Comparison of ENCODE assay signal across 21 cellular contexts in genomic region chrX:1899841-1900240, GRCh38.
DNase-seq lines count a peak whose midpoint lies in the region; ATAC-seq, FAIRE-seq and TF ChIP-seq lines count a peak whose summit lies in the region.
"Had no signal": no experiment of that assay in that cellular context is flagged by ENCODE, and none has a peak within 500 bp of the region (broad histone marks: within the 10 kb centered on the region; RNA-seq: fewer than 3 reads in every experiment).

No MANE protein-coding gene starts in this region.

- H3K56ac ChIP-seq in mesendoderm (ENCODE audit: low read length) = no peak overlapping the region

- H3K4me2 ChIP-seq in mesendoderm (ENCODE audit: low read length) = no peak overlapping the region
- H3K4me2 ChIP-seq: BLaER1 treated with 17β-estradiol and CSF1 and Interleukin-3, amounts not matched to agents 10 nM and 100 nM had no signal

- TF ChIP-seq CTCF in WTC11 (IDR thresholded peaks at IDR 0.05) (no peak), chondrocyte (IDR thresholded peaks at IDR 0.05) (no peak)

- H3K4ac ChIP-seq in mesendoderm (ENCODE audit: low read depth, low read length) = no peak overlapping the region

- H3K23ac ChIP-seq in mesendoderm (ENCODE audit: low read length) = no peak overlapping the region

- H3K27ac Mint-ChIP-seq in WTC11 = peak overlapping the region; percentile 9; the same call in 1 of the 2 replicates
- no peak overlapping the region for H3K27ac Mint-ChIP-seq in chondrocyte (ENCODE audit: unreplicated experiment)
- H3K27ac Mint-ChIP-seq: B cell; CD8-positive, alpha-beta T cell had no signal

- H3K9ac ChIP-seq in mesendoderm (ENCODE audit: low read length) = no peak overlapping the region
- H3K9ac ChIP-seq: BLaER1 treated with 17β-estradiol and CSF1 and Interleukin-3, amounts not matched to agents 10 nM and 100 nM had no signal

- no peak overlapping the region for H2BK15ac ChIP-seq in mesendoderm (replicated peaks; ENCODE audit: low read depth)

- H3K27me3 Mint-ChIP-seq in WTC11 (ENCODE audit: low read depth) (peaks cover 4% of the 10 kb centered on the region), chondrocyte (ENCODE audit: low read depth) (peaks cover 2% of the 10 kb centered on the region)

- no peak overlapping the region for H3K4me3 Mint-ChIP-seq in WTC11
- no peak overlapping the region for H3K4me3 Mint-ChIP-seq in chondrocyte (ENCODE audit: unreplicated experiment)
- H3K4me3 Mint-ChIP-seq: B cell; CD8-positive, alpha-beta T cell had no signal

- POLR2A ChIA-PET in WTC11 (lab: Charles Lee) = no interaction called here

- no peak overlapping the region for H2BK5ac ChIP-seq in mesendoderm (ENCODE audit: low read length)

- H3K9me3 Mint-ChIP-seq in WTC11 (peaks cover 6% of the 10 kb centered on the region; the same call in 1 of the 2 replicates), chondrocyte (ENCODE audit: low read depth) (no peaks in the 10 kb centered on the region)
- H3K9me3 Mint-ChIP-seq: CD8-positive, alpha-beta T cell had no signal

- DNase-seq in GM12892 (ENCODE audit: insufficient read length) (no peak), WTC11 (ENCODE audit: low spot score) (no peak), mesendoderm (peak; percentile 79), chondrocyte (ENCODE audit: low spot score) (no peak)
- no peak for DNase-seq in activated CD8-positive, alpha-beta memory T cell treated with anti-CD3 and anti-CD28 coated beads, Interleukin-2, amount 50 U/mL, for 4 hours
- DNase-seq: CD8-positive, alpha-beta T cell; COR-L47; DMS 273 treated with DMSO at 0.1 percent for 48 hours; DMS53; DND-41; EL; IMR-90 had no signal

- FAIRE-seq in GM12892 (lab: Jason Lieb, UNC) = peak; percentile 5
- FAIRE-seq: G401.6, GM12891, GM18507, HTR-8/SVneo, K562 had no signal

- H3K27ac ChIP-seq in mesendoderm (ENCODE audit: low read depth, low read length) = no peak overlapping the region
- H3K27ac ChIP-seq: BLaER1 treated with 17β-estradiol and CSF1 and Interleukin-3, amounts not matched to agents 10 nM and 100 nM had no signal

- no peak overlapping the region for H2AK5ac ChIP-seq in mesendoderm (ENCODE audit: low read length)

- no peak for TF ChIP-seq POLR2A in GM12892 (IDR thresholded peaks at IDR 0.05; ENCODE audit: low read depth, low read length)

- CTCF ChIA-PET in WTC11 (lab: Charles Lee) = no interaction called here

- H3K4me1 Mint-ChIP-seq in WTC11 = peaks cover 8% of the 10 kb centered on the region; the same call in 1 of the 2 replicates
- peaks cover 6% of the 10 kb centered on the region for H3K4me1 Mint-ChIP-seq in chondrocyte (ENCODE audit: low read depth)
- H3K4me1 Mint-ChIP-seq: B cell had no signal

- no peaks in the 10 kb centered on the region for H3K4me1 ChIP-seq in mesendoderm (ENCODE audit: control insufficient read depth, low read depth, low read length)
- H3K4me1 ChIP-seq: HAP-1 had no signal

- no peak overlapping the region for H3K18ac ChIP-seq in mesendoderm (ENCODE audit: low read length)

- no peaks in the 10 kb centered on the region for H3K79me2 ChIP-seq in mesendoderm (ENCODE audit: control insufficient read depth, insufficient read depth, low read length)

- H4K8ac ChIP-seq in mesendoderm (ENCODE audit: low read depth, low read length) = no peak overlapping the region

- H4K5ac ChIP-seq in mesendoderm (ENCODE audit: low read length) = no peak overlapping the region

- H3K4me3 ChIP-seq in mesendoderm (ENCODE audit: low read length) = no peak overlapping the region
- H3K4me3 ChIP-seq: BLaER1 treated with 17β-estradiol and CSF1 and Interleukin-3, amounts not matched to agents 10 nM and 100 nM; HAP-1; K562 had no signal

- no peaks in the 10 kb centered on the region for H3K36me3 ChIP-seq in mesendoderm (ENCODE audit: control insufficient read depth, insufficient read depth, low read length)
- H3K36me3 ChIP-seq: BLaER1 treated with 17β-estradiol and CSF1 and Interleukin-3, amounts not matched to agents 10 nM and 100 nM; HAP-1 had no signal

- no CpG with 5 or more reads among the region's 12 CpGs for WGBS in mesendoderm (ENCODE audit: extremely low coverage, insufficient coverage, low lambda C conversion rate)

- no peaks in the 10 kb centered on the region for H3K27me3 ChIP-seq in mesendoderm (ENCODE audit: insufficient read depth, low read length, poor library complexity)

- no peak overlapping the region for H2BK120ac ChIP-seq in mesendoderm (ENCODE audit: low read depth, low read length)

- 0 out of 2 replicates have a peak, but pooled peaks cover 3% of the 10 kb centered on the region for H3K36me3 Mint-ChIP-seq in WTC11
- no peaks in the 10 kb centered on the region for H3K36me3 Mint-ChIP-seq in chondrocyte (ENCODE audit: low read depth)
- H3K36me3 Mint-ChIP-seq: CD8-positive, alpha-beta T cell had no signal

- no peaks in the 10 kb centered on the region for H3K79me1 ChIP-seq in mesendoderm (ENCODE audit: low read length)

- ATAC-seq in WTC11 (no peak), GM18511 (IDR thresholded peaks at IDR 0.05; ENCODE audit: unreplicated experiment) (no peak)
- ATAC-seq: CD8-positive, alpha-beta T cell; K562 had no signal

TF ChIP-seq in WTC11, 78 proteins besides CTCF, POLR2A, EP300 and RAD21:
- no peak for TF ChIP-seq FOXP1 (CRISPR knock-in tag; IDR thresholded peaks at IDR 0.05; ENCODE audit: borderline replicate concordance)
- no peak for TF ChIP-seq AFF4 (CRISPR knock-in tag; IDR thresholded peaks at IDR 0.05; ENCODE audit: borderline replicate concordance)
- TF ChIP-seq CREB1 (CRISPR knock-in tag; IDR thresholded peaks at IDR 0.05) = no peak
- TF ChIP-seq TEAD1 (CRISPR knock-in tag; IDR thresholded peaks at IDR 0.05) = no peak
- no peak for TF ChIP-seq IRF2 (CRISPR knock-in tag; IDR thresholded peaks at IDR 0.05; ENCODE audit: borderline replicate concordance, low read depth)
- TF ChIP-seq ZSCAN18 (CRISPR knock-in tag; IDR thresholded peaks at IDR 0.05) = no peak
